8 cellular contexts compared by ENCODE assay signal in genomic region chr19:16326401-16327130, GRCh38. TPM values are rescaled to one million over a fixed set of nuclear protein-coding genes. Genes with fewer than 3 reads are reported as not detected.
DNase-seq lines count a peak whose midpoint lies in the region; ATAC-seq and TF ChIP-seq lines count a peak whose summit lies in the region.

No MANE protein-coding gene starts in this region.

- CTCF ChIA-PET in CD8-positive, alpha-beta memory T cell (lab: Charles Lee) = interaction anchor here (1.0 to 22.1 kb wide), 4 partner anchors 41 to 79 kb away, joined by 3 to 403 read pairs (median 96); no protein-coding TSS in a partner anchor

- peaks cover 52% of the 10 kb centered on the region for H3K4me1 ChIP-seq in CD8-positive, alpha-beta memory T cell (ENCODE audit: insufficient read depth, low read length)

- peak overlapping the region; percentile 90 to 100 (median 100) for H3K4me3 Mint-ChIP-seq in CD8-positive, alpha-beta memory T cell
- H3K4me3 Mint-ChIP-seq in natural killer cell treated with Interleukin-12 subunit alpha and Interleukin-12 subunit beta and Interleukin-15 and Interleukin-18, amount 100 ng/mL, for 72 hours = peak overlapping the region; percentile 79

- H3K36me3 ChIP-seq in CD8-positive, alpha-beta memory T cell (ENCODE audit: insufficient read depth, low read length) = peaks cover 34% of the 10 kb centered on the region

- H3K36me3 Mint-ChIP-seq in CD8-positive, alpha-beta memory T cell = peaks cover 36 to 48% (median 40%) of the 10 kb centered on the region in 3 donors
- H3K36me3 Mint-ChIP-seq in natural killer cell treated with Interleukin-12 subunit alpha and Interleukin-12 subunit beta and Interleukin-15 and Interleukin-18, amount 100 ng/mL, for 72 hours = no peaks in the 10 kb centered on the region

- intact Hi-C loops in dorsolateral prefrontal cortex (cut with DNase I) = loop anchor here in 1 of 2 donors (5.0 kb wide), 2 partner anchors 44 to 74 kb away; no protein-coding TSS in a partner anchor
- intact Hi-C loops in head of caudate nucleus (cut with DNase I) = no loop called here

- peak; percentile 32 to 80 (median 69) for DNase-seq in CD8-positive, alpha-beta memory T cell
- DNase-seq in T-helper 1 cell (peak in 4 of 5 donors; percentile 17 to 74 (median 35)), dorsolateral prefrontal cortex (no peak), head of caudate nucleus (no peak), NCI-H1105 (lab: John Stamatoyannopoulos, UW) (no peak)
- DNase-seq in natural killer cell treated with Interleukin-12 subunit alpha and Interleukin-12 subunit beta and Interleukin-15 and Interleukin-18, amount 100 ng/mL, for 72 hours (ENCODE audit: low spot score) = no peak

- H3K9me3 Mint-ChIP-seq in CD8-positive, alpha-beta memory T cell = peaks cover 0 to 19% (median 15%) of the 10 kb centered on the region in 5 donors
- no peaks in the 10 kb centered on the region for H3K9me3 Mint-ChIP-seq in natural killer cell treated with Interleukin-12 subunit alpha and Interleukin-12 subunit beta and Interleukin-15 and Interleukin-18, amount 100 ng/mL, for 72 hours

- TF ChIP-seq CTCF in dorsolateral prefrontal cortex (IDR thresholded peaks at IDR 0.05 in 54 of 56, conservative IDR thresholded peaks at IDR 0.05 in 2 of 56; ENCODE audit: low read depth in 1 of 56, partially characterized antibody in 56 of 56) = no peak

- peaks cover 43 to 66% (median 54%) of the 10 kb centered on the region in 3 donors for H3K4me1 Mint-ChIP-seq in CD8-positive, alpha-beta memory T cell
- H3K4me1 Mint-ChIP-seq in natural killer cell treated with Interleukin-12 subunit alpha and Interleukin-12 subunit beta and Interleukin-15 and Interleukin-18, amount 100 ng/mL, for 72 hours (ENCODE audit: low read depth in 2 of 2) = peaks cover 40 to 43% of the 10 kb centered on the region in 2 donors

- peaks cover 0 to 39% of the 10 kb centered on the region in 2 donors for H3K27me3 Mint-ChIP-seq in CD8-positive, alpha-beta memory T cell
- H3K27me3 Mint-ChIP-seq in natural killer cell treated with Interleukin-12 subunit alpha and Interleukin-12 subunit beta and Interleukin-15 and Interleukin-18, amount 100 ng/mL, for 72 hours = peaks cover 0 to 11% of the 10 kb centered on the region in 2 donors

- H3K27me3 ChIP-seq in CD8-positive, alpha-beta memory T cell (ENCODE audit: insufficient read depth, low read length, poor library complexity, severe bottlenecking) = no peaks in the 10 kb centered on the region
- peaks cover 0 to 11% (median 0%) of the 10 kb centered on the region in 45 donors for H3K27me3 ChIP-seq in dorsolateral prefrontal cortex

- peak overlapping the region; percentile 90 to 99 (median 98) for H3K27ac Mint-ChIP-seq in CD8-positive, alpha-beta memory T cell
- H3K27ac Mint-ChIP-seq in natural killer cell treated with Interleukin-12 subunit alpha and Interleukin-12 subunit beta and Interleukin-15 and Interleukin-18, amount 100 ng/mL, for 72 hours = peak overlapping the region; percentile 62 to 78

- ATAC-seq in natural killer cell treated with Interleukin-12 subunit alpha and Interleukin-12 subunit beta and Interleukin-15 and Interleukin-18, amount 100 ng/mL, for 72 hours = no peak
- ATAC-seq in HG03378 (IDR thresholded peaks at IDR 0.05; ENCODE audit: unreplicated experiment) (no peak), GM19455 (IDR thresholded peaks at IDR 0.05; ENCODE audit: unreplicated experiment) (no peak)

- H3K4me3 ChIP-seq in CD8-positive, alpha-beta memory T cell (ENCODE audit: low read length) = peak overlapping the region; percentile 100
- H3K4me3 ChIP-seq in dorsolateral prefrontal cortex = peak overlapping the region in 58 of 59 donors; percentile 9 to 76 (median 59)

- POLR2A ChIA-PET in CD8-positive, alpha-beta memory T cell (lab: Charles Lee) = interaction anchor here (1.4 to 13.3 kb wide), 6 partner anchors 15 to 80 kb away, joined by 5 to 1176 read pairs (median 78); no protein-coding TSS in a partner anchor

- H3K27ac ChIP-seq in CD8-positive, alpha-beta memory T cell (ENCODE audit: low read depth, low read length) = peak overlapping the region; percentile 100
- H3K27ac ChIP-seq in dorsolateral prefrontal cortex = peak overlapping the region in 51 of 59 donors; percentile 21 to 92 (median 79)

- H3K9me3 ChIP-seq in CD8-positive, alpha-beta memory T cell (ENCODE audit: low read length) = no peaks in the 10 kb centered on the region

RNA-seq across cellular contexts. Expression of gene KLF2, which starts 1.9 kb away (rescaled TPM):
- 10 to 100 TPM; 33.7 to 37.5 TPM for total RNA-seq in CD8-positive, alpha-beta memory T cell
- 219 TPM for polyA plus RNA-seq in CD8-positive, alpha-beta memory T cell
- total RNA-seq in dorsolateral prefrontal cortex = 10 to 100 TPM in 102 of 120 experiments, 1 to 10 TPM in 18; 5.2 to 50.8 (median 15.6) TPM
- 1 to 10 TPM; 3.4 to 6.7 TPM for total RNA-seq in natural killer cell treated with Interleukin-12 subunit alpha and Interleukin-12 subunit beta and Interleukin-15 and Interleukin-18, amount 100 ng/mL, for 72 hours

Comparison
In these comparisons a context has a peak if more than half of its experiments do, and no peak if none do; other contexts are left out.
1. DNase-seq: peak in CD8-positive, alpha-beta memory T cell (5 of 5) and T-helper 1 cell (4 of 5); none in dorsolateral prefrontal cortex (0 of 10), natural killer cell treated with Interleukin-12 subunit alpha and Interleukin-12 subunit beta and Interleukin-15 and Interleukin-18, amount 100 ng/mL, for 72 hours (single experiment), head of caudate nucleus (0 of 42) and NCI-H1105 (single experiment).